Comparison of ENCODE assay signal across 8 cellular contexts in the genomic region with DNA sequence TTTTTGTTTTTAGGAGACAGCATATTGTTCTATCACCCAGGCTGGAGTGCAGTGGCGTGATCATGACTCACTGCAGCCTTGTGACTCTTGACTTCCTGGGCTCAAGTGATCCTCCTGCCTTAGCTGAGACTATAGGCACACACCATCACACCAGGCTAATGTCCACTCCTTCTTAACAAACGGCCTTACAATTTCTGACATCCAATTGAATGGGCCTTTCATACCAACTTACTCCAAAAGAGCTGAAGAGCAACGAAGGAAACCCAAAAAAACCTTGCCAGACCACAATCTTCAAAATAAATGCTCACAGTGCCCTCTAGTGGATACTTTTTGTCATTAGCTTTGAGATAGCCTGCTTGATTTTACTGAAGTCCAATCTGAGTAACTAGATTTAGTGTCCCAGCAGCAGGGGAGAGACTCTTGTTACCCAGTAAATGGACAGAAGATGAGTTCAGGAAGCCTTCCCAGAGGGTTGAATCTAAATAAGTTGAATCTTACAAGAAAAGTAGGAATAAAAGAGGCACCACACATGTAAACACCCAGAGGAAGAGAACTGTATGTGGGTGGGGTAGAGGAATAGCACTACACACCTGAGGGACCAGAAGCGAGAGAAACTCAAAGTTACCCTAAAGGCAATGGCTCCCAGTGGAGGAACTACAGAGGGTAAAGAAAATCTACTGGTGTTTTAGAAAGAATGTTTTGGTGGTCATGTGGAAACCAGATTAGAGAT. TPM values are rescaled to one million over a fixed set of nuclear protein-coding genes. Genes with fewer than 3 reads are reported as not detected.
A peak's percentile ranks its signal among the peaks of the same experiment; 100 is the strongest.
DNase-seq lines count a peak whose midpoint lies in the region; ATAC-seq, FAIRE-seq and TF ChIP-seq lines count a peak whose summit lies in the region.

No MANE protein-coding gene starts in this region.

- H3K36me3 Mint-ChIP-seq in activated T-cell treated with anti-CD3 and anti-CD28 coated beads, Interleukin-2, amount 50 U/mL, for 4 hours (ENCODE audit: insufficient read depth): peaks cover 47% of the 10 kb centered on the region
- H3K36me3 Mint-ChIP-seq in astrocyte (ENCODE audit: low read depth, unreplicated experiment): peaks cover 11% of the 10 kb centered on the region

- 26 to 33% methylated on average over 4 of the region's 4 CpGs for WGBS in GM23248 (ENCODE audit: low coverage in 1 of 2, low lambda C conversion rate in 2 of 2, missing lambda C conversion rate in 2 of 2), 2 experiments
- WGBS in hepatocyte (ENCODE audit: low lambda C conversion rate, missing lambda C conversion rate): 58% methylated on average over 4 of the region's 4 CpGs

- H3K9ac ChIP-seq in GM23248: peak overlapping the region; percentile 51
- peak overlapping the region; percentile 46 for H3K9ac ChIP-seq in astrocyte (ENCODE audit: low read length)
- peak overlapping the region; percentile 49 for H3K9ac ChIP-seq in skeletal muscle satellite cell (ENCODE audit: low read depth, low read length)

- FAIRE-seq in astrocyte (lab: Jason Lieb, UNC): peak; percentile 52

- H3K27me3 ChIP-seq in GM23248 (replicated peaks; ENCODE audit: insufficient read depth) (no peaks in the 10 kb centered on the region), astrocyte (ENCODE audit: insufficient read depth, low read length) (no peaks in the 10 kb centered on the region), hepatocyte (no peaks in the 10 kb centered on the region), skeletal muscle satellite cell (ENCODE audit: control insufficient read depth, insufficient read depth, low read length) (no peaks in the 10 kb centered on the region)

- peaks cover 48% of the 10 kb centered on the region for H3K4me1 ChIP-seq in GM23248 (ENCODE audit: insufficient read depth)
- H3K4me1 ChIP-seq in astrocyte (ENCODE audit: insufficient read depth, low read length): peaks cover 32% of the 10 kb centered on the region
- H3K4me1 ChIP-seq in hepatocyte (ENCODE audit: insufficient read depth): no peaks in the 10 kb centered on the region
- peaks cover 51% of the 10 kb centered on the region for H3K4me1 ChIP-seq in skeletal muscle satellite cell (ENCODE audit: control insufficient read depth, insufficient read depth, low read length)

- in situ Hi-C loops in GM23248 (cut with MboI): loop anchor here (10.0 kb wide), 1 partner anchor 301 kb away; no protein-coding TSS in a partner anchor

- peak overlapping the region; percentile 76 for H3K27ac ChIP-seq in GM23248
- peak overlapping the region; percentile 80 for H3K27ac ChIP-seq in astrocyte (ENCODE audit: low read depth, low read length)
- peak overlapping the region; percentile 14 for H3K27ac ChIP-seq in hepatocyte

- H3K4me2 ChIP-seq in GM23248 (ENCODE audit: unreplicated experiment) (peak overlapping the region; percentile 58), astrocyte (ENCODE audit: low read length) (peak overlapping the region; percentile 62), hepatocyte (no peak overlapping the region), skeletal muscle satellite cell (ENCODE audit: low read length) (peak overlapping the region; percentile 53)

- TF ChIP-seq CTCF in astrocyte (IDR thresholded peaks at IDR 0.05; ENCODE audit: insufficient read depth, low read depth, low read length) (peak; percentile 85), hepatocyte (IDR thresholded peaks at IDR 0.05; ENCODE audit: poor library complexity) (peak; percentile 81)

- peaks cover 56% of the 10 kb centered on the region for H3F3A ChIP-seq in GM23248 (ENCODE audit: insufficient read depth)

- H3K4me1 Mint-ChIP-seq in activated T-cell treated with anti-CD3 and anti-CD28 coated beads, Interleukin-2, amount 50 U/mL, for 4 hours (ENCODE audit: low read depth): peaks cover 65% of the 10 kb centered on the region
- peaks cover 43% of the 10 kb centered on the region for H3K4me1 Mint-ChIP-seq in astrocyte (ENCODE audit: low read depth, unreplicated experiment)

- H3K4me3 ChIP-seq in GM23248 (no peak overlapping the region), astrocyte (ENCODE audit: insufficient read depth, low read depth, low read length) (no peak overlapping the region), hepatocyte (no peak overlapping the region), skeletal muscle satellite cell (ENCODE audit: low read length) (peak overlapping the region; percentile 29)

- H4K20me1 ChIP-seq in GM23248 (ENCODE audit: insufficient read depth) (peaks cover 5% of the 10 kb centered on the region; the same call in 1 of the 2 replicates), astrocyte (ENCODE audit: insufficient read depth, low read length) (peaks cover 48% of the 10 kb centered on the region), hepatocyte (ENCODE audit: insufficient read depth, poor library complexity, severe bottlenecking) (peaks cover 24% of the 10 kb centered on the region)

- H3K27ac Mint-ChIP-seq in astrocyte (ENCODE audit: unreplicated experiment): peak overlapping the region; percentile 12

- H3K36me3 ChIP-seq in GM23248 (ENCODE audit: low read depth) (peaks cover 62% of the 10 kb centered on the region), astrocyte (ENCODE audit: insufficient read depth, low read length) (peaks cover 55% of the 10 kb centered on the region), hepatocyte (replicated peaks; ENCODE audit: insufficient read depth, low read depth) (no peaks in the 10 kb centered on the region), skeletal muscle satellite cell (ENCODE audit: insufficient read depth, low read length) (peaks cover 81% of the 10 kb centered on the region)

- no peak overlapping the region for H2AFZ ChIP-seq in GM23248
- H2AFZ ChIP-seq in astrocyte (ENCODE audit: low read depth, low read length): peak overlapping the region; percentile 36
- H2AFZ ChIP-seq in hepatocyte: no peak overlapping the region

- H3K79me2 ChIP-seq in GM23248 (ENCODE audit: insufficient read depth) (peaks cover 89% of the 10 kb centered on the region), astrocyte (ENCODE audit: insufficient read depth, low read length) (peaks cover 58% of the 10 kb centered on the region), hepatocyte (peaks cover 42% of the 10 kb centered on the region)

- no peaks in the 10 kb centered on the region for H3K9me3 Mint-ChIP-seq in activated T-cell treated with anti-CD3 and anti-CD28 coated beads, Interleukin-2, amount 50 U/mL, for 4 hours
- no peaks in the 10 kb centered on the region for H3K9me3 Mint-ChIP-seq in astrocyte (ENCODE audit: unreplicated experiment)

- H3K27me3 Mint-ChIP-seq in activated T-cell treated with anti-CD3 and anti-CD28 coated beads, Interleukin-2, amount 50 U/mL, for 4 hours (ENCODE audit: low read depth): no peaks in the 10 kb centered on the region
- H3K27me3 Mint-ChIP-seq in astrocyte (ENCODE audit: low read depth, unreplicated experiment): no peaks in the 10 kb centered on the region

- ATAC-seq in activated T-cell treated with anti-CD3 and anti-CD28 coated beads, Interleukin-2, amount 50 U/mL, for 4 hours: peak; percentile 62 to 85

- peak overlapping the region; percentile 30 for H3K4me3 Mint-ChIP-seq in activated T-cell treated with anti-CD3 and anti-CD28 coated beads, Interleukin-2, amount 50 U/mL, for 4 hours
- H3K4me3 Mint-ChIP-seq in astrocyte (ENCODE audit: unreplicated experiment): peak overlapping the region; percentile 17

- H3K9me2 ChIP-seq in GM23248 (ENCODE audit: insufficient read depth) (no peaks in the 10 kb centered on the region), hepatocyte (replicated peaks; ENCODE audit: insufficient read depth) (no peaks in the 10 kb centered on the region)

- no peaks in the 10 kb centered on the region for H3K9me3 ChIP-seq in GM23248 (ENCODE audit: low read depth)
- H3K9me3 ChIP-seq in astrocyte (ENCODE audit: insufficient read depth, low read depth, low read length): no peaks in the 10 kb centered on the region
- H3K9me3 ChIP-seq in hepatocyte (ENCODE audit: low read depth): no peaks in the 10 kb centered on the region
- H3K9me3 ChIP-seq in skeletal muscle satellite cell (replicated peaks; ENCODE audit: low read length): no peaks in the 10 kb centered on the region

- no peak for DNase-seq in activated T-cell treated with anti-CD3 and anti-CD28 coated beads, Interleukin-2, amount 50 U/mL, for 4 hours
- no peak for DNase-seq in activated T-cell treated with anti-CD3 and anti-CD28 coated beads for 4 hours
- peak; percentile 81 for DNase-seq in GM23248
- DNase-seq in KG1 (lab: John Stamatoyannopoulos, UW): peak; percentile 41
- peak; percentile 84 for DNase-seq in OCI-M1 (lab: John Stamatoyannopoulos, UW)
- DNase-seq in astrocyte (ENCODE audit: low read depth): peak; percentile 72
- peak; percentile 84 for DNase-seq in hepatocyte (ENCODE audit: low spot score)

RNA-seq across cellular contexts. Expression of a gene that starts 9.3 kb away (rescaled TPM):
- 10 to 100 TPM; 59.3 to 63.5 (median 63.4) TPM for total RNA-seq in activated T-cell treated with anti-CD3 and anti-CD28 coated beads, Interleukin-2, amount 50 U/mL, for 4 hours
- total RNA-seq in GM23248 (2014; rRNA removed; shearing (Covaris generic)): 50.7 and 58.1 TPM in 2 replicates
- polyA plus RNA-seq in GM23248 (2016; fragmentation: Nextera tagmentation; extraction: Ambion mirVana) (52.1 and 54.6 TPM in 2 replicates), hepatocyte (49.5 and 56.6 TPM in 2 replicates)
- total RNA-seq in astrocyte (56.3 and 56.4 TPM in 2 replicates), hepatocyte (38.4 and 44.6 TPM in 2 replicates)
- 36.5 and 53.5 TPM in 2 replicates for total RNA-seq in skeletal muscle satellite cell (2012; rRNA removed)

Comparison
In these comparisons a context has a peak if more than half of its experiments do, and no peak if none do; other contexts are left out.
1. DNase-seq: peak in GM23248 (single experiment), KG1 (single experiment), OCI-M1 (single experiment), astrocyte (single experiment) and hepatocyte (single experiment); none in activated T-cell treated with anti-CD3 and anti-CD28 coated beads, Interleukin-2, amount 50 U/mL, for 4 hours (single experiment) and activated T-cell treated with anti-CD3 and anti-CD28 coated beads for 4 hours (single experiment).
2. H3K27ac ChIP-seq: peak in every context shown above with its lines; median percentile 80 in astrocyte; 76 in GM23248; 14 in hepatocyte.
3. Peak in every context shown above with its lines, with median percentiles within 50 percentile points of each other: H3K9ac ChIP-seq.